In genomic region chr19:7395360-7395781, GRCh38 we compare ENCODE assay signal across 2 cellular contexts.
TF ChIP-seq lines count a peak whose summit lies in the region.

No MANE protein-coding gene starts in this region.

TF ChIP-seq in IMR-90, 13 proteins besides CTCF, POLR2A, EP300 and RAD21:
- TF ChIP-seq BHLHE40 (IDR thresholded peaks at IDR 0.05; ENCODE audit: low read depth, low read length) (no peak), MAZ (IDR thresholded peaks at IDR 0.05; ENCODE audit: borderline replicate concordance, low read depth, low read length) (no peak), NFE2L2 (IDR thresholded peaks at IDR 0.05; ENCODE audit: low read depth, low read length) (no peak), FOS (IDR thresholded peaks at IDR 0.05; ENCODE audit: low read depth, low read length) (no peak), MAFK (IDR thresholded peaks at IDR 0.05; ENCODE audit: low read depth, low read length) (no peak), RFX5 (IDR thresholded peaks at IDR 0.05; ENCODE audit: low read depth, low read length) (no peak), USF2 (IDR thresholded peaks at IDR 0.05; ENCODE audit: low read depth, low read length) (no peak), MXI1 (IDR thresholded peaks at IDR 0.05; ENCODE audit: borderline replicate concordance, low read depth, low read length) (no peak), CHD1 (IDR thresholded peaks at IDR 0.05; ENCODE audit: low read depth, low read length) (no peak), RCOR1 (IDR thresholded peaks at IDR 0.05; ENCODE audit: insufficient replicate concordance, low read length) (no peak)

TF ChIP-seq in liver, 16 proteins besides CTCF, POLR2A, EP300 and RAD21:
- TF ChIP-seq NR2F2 (IDR thresholded peaks at IDR 0.05) (no peak), FOXA2 (IDR thresholded peaks at IDR 0.05) (no peak), HNF4A (conservative IDR thresholded peaks at IDR 0.05) (no peak), ATF3 (IDR thresholded peaks at IDR 0.05) (no peak), JUND (IDR thresholded peaks at IDR 0.05) (no peak), EGR1 (IDR thresholded peaks at IDR 0.05; ENCODE audit: low read depth in 2 of 2) (no peak), SP1 (IDR thresholded peaks at IDR 0.05) (no peak), HNF4G (IDR thresholded peaks at IDR 0.05) (no peak), MAX (IDR thresholded peaks at IDR 0.05) (no peak), RXRA (IDR thresholded peaks at IDR 0.05) (no peak), ZBTB33 (IDR thresholded peaks at IDR 0.05) (no peak), YY1 (IDR thresholded peaks at IDR 0.05) (no peak), FOXA1 (IDR thresholded peaks at IDR 0.05) (no peak), REST (IDR thresholded peaks at IDR 0.05) (no peak), GABPA (IDR thresholded peaks at IDR 0.05 in 1 of 2, conservative IDR thresholded peaks at IDR 0.05 in 1 of 2) (no peak), TAF1 (conservative IDR thresholded peaks at IDR 0.05) (no peak)
